In genomic region chr4:56465599-56466295, GRCh38 we compare ENCODE assay signal across 9 cellular contexts. TPM values are rescaled to one million over a fixed set of nuclear protein-coding genes. Genes with fewer than 3 reads are reported as not detected.
DNase-seq lines count a peak whose midpoint lies in the region; ATAC-seq, FAIRE-seq and TF ChIP-seq lines count a peak whose summit lies in the region.
"Had no signal": no experiment of that assay in that cellular context is flagged by ENCODE, and none has a peak within 500 bp of the region (broad histone marks: within the 10 kb centered on the region; RNA-seq: fewer than 3 reads in every experiment).

No MANE protein-coding gene starts in this region.

- H3K79me2 ChIP-seq in GM12878 (ENCODE audit: control insufficient read depth, insufficient read depth, low read length) = peaks cover 59% of the 10 kb centered on the region

- TF ChIP-seq POLR2A in GM12878 (IDR thresholded peaks at IDR 0.05; ENCODE audit: low read depth, low read length) = no peak

- SMC1A ChIA-PET in GM12878 (lab: Charles Lee; ENCODE audit: uncharacterized antibody, unreplicated experiment) = interaction anchor here (0.6 to 3.2 kb wide), 7 partner anchors 15 to 512 kb away, joined by 3 to 19 read pairs (median 3); no protein-coding TSS in a partner anchor

- TF ChIP-seq RAD21 in GM12878 (IDR thresholded peaks at IDR 0.05; ENCODE audit: insufficient read depth, low read depth, low read length) = no peak

- POLR2A ChIA-PET in GM12878 (lab: Charles Lee) = interaction anchor here (0.5 to 1.9 kb wide), 9 partner anchors 15 to 512 kb away, joined by 3 to 15 read pairs (median 4); partner anchors contain the start of genes AASDH, NOA1, PAICS and PPAT

- H3K4me1 ChIP-seq in BLaER1 (peaks cover 46% of the 10 kb centered on the region), GM12878 (ENCODE audit: control insufficient read depth, insufficient read depth, low read length) (peaks cover 7% of the 10 kb centered on the region; the same call in 1 of the 2 replicates), mucosa of rectum (ENCODE audit: control insufficient read depth in 2 of 2, insufficient read depth in 2 of 2, low read length in 2 of 2) (peaks cover 15 to 18% of the 10 kb centered on the region in 2 donors)

- H3K4me3 ChIP-seq in BLaER1 (peak overlapping the region; percentile 96), GM12878 (peak overlapping the region; percentile 89), mucosa of rectum (ENCODE audit: low read length in 2 of 2) (peak overlapping the region; percentile 93 to 99)
- H3K4me3 ChIP-seq in Jurkat, Clone E6-1 (ENCODE audit: low read length) = peak overlapping the region; percentile 97

- no TSS peak for BruUV-seq in GM12878 (replicated peaks; lab: Mats Ljungman, UMichigan)

- CTCF ChIA-PET in GM12878 (lab: Yijun Ruan, JAX) = interaction anchor here (1.2 to 1.6 kb wide), 5 partner anchors 20 to 518 kb away, joined by 3 to 7 read pairs (median 4); partner anchors contain the start of genes PAICS and PPAT

- H3K27ac ChIP-seq in BLaER1 (no peak overlapping the region), GM12878 (ENCODE audit: control insufficient read depth, insufficient read depth) (no peak overlapping the region; the same call in 1 of the 2 replicates), mucosa of rectum (ENCODE audit: low read depth in 2 of 2, low read length in 2 of 2) (no peak overlapping the region)

- peaks cover 61% of the 10 kb centered on the region for H4K20me1 ChIP-seq in BLaER1
- H4K20me1 ChIP-seq in GM12878 (ENCODE audit: control insufficient read depth, insufficient read depth) = no peaks in the 10 kb centered on the region

- H3K36me3 ChIP-seq in BLaER1 (peaks cover 35% of the 10 kb centered on the region), GM12878 (ENCODE audit: control insufficient read depth in 2 of 2, insufficient read depth in 2 of 2, low read length in 1 of 2) (peaks cover 0 to 6% of the 10 kb centered on the region in 2 experiments), mucosa of rectum (ENCODE audit: control insufficient read depth in 2 of 2, insufficient read depth in 2 of 2, low read length in 2 of 2) (peaks cover 7 to 11% of the 10 kb centered on the region in 2 donors)

- in situ Hi-C loops in GM12878 (cut with MboI) = no loop called here
- in situ Hi-C loops in KBM-7 (cut with MboI; ENCODE audit: low pct_unique_long_range_greater_than_20kb, low sequenced_read_pairs) = no loop called here

- H3K9ac ChIP-seq in BLaER1 = peak overlapping the region; percentile 92; the same call in 1 of the 2 replicates
- H3K9ac ChIP-seq in GM12878 (ENCODE audit: control insufficient read depth, insufficient read depth, low read length) = peak overlapping the region; percentile 79; the same call in 1 of the 2 replicates
- no peak overlapping the region for H3K9ac ChIP-seq in mucosa of rectum (ENCODE audit: low read depth in 1 of 2, low read length in 2 of 2)

- intact Hi-C loops in GM12878 (cut with micrococcal nuclease; ENCODE audit: unreplicated experiment) = loop anchor here (2.0 kb wide), 1 partner anchor 29 kb away; the partner anchor contains the start of gene PAICS

- H2AFZ ChIP-seq in GM12878 (ENCODE audit: control insufficient read depth, low read depth, low read length) = no peak overlapping the region

- TF ChIP-seq EP300 in GM12878 (IDR thresholded peaks at IDR 0.05; ENCODE audit: borderline replicate concordance in 1 of 2, control insufficient read depth in 1 of 2, low read depth in 2 of 2, low read length in 2 of 2) = no peak

- WGBS in GM12878 (ENCODE audit: insufficient coverage, insufficient replicate concordance, low lambda C conversion rate, missing lambda C conversion rate) = 80% methylated on average over 10 of the region's 10 CpGs

- RAD21 ChIA-PET in GM12878 (lab: Charles Lee; ENCODE audit: unreplicated experiment) = interaction anchor here (0.8 to 2.6 kb wide), 3 partner anchors 27 to 442 kb away, joined by 3 to 19 read pairs (median 8); partner anchors contain the start of genes PAICS, PPAT and REST

- TF ChIP-seq CTCF in GM12878 (IDR thresholded peaks at IDR 0.05 in 2 of 3, conservative IDR thresholded peaks at IDR 0.05 in 1 of 3; ENCODE audit: control insufficient read depth in 2 of 3, extremely low read depth in 1 of 3, insufficient read depth in 1 of 3, low read depth in 3 of 3, low read length in 3 of 3) (no peak), omental fat pad (IDR thresholded peaks at IDR 0.05) (no peak)

- no peaks in the 10 kb centered on the region for H3K27me3 ChIP-seq in BLaER1
- no peaks in the 10 kb centered on the region for H3K27me3 ChIP-seq in GM12878 (replicated peaks in 1 of 2; ENCODE audit: control insufficient read depth in 2 of 2, insufficient read depth in 2 of 2, low read length in 1 of 2)
- no peaks in the 10 kb centered on the region for H3K27me3 ChIP-seq in mucosa of rectum (ENCODE audit: control insufficient read depth in 2 of 2, insufficient read depth in 2 of 2, low read length in 2 of 2)

- H3K4me2 ChIP-seq in BLaER1 = peak overlapping the region; percentile 87
- peak overlapping the region; percentile 97 for H3K4me2 ChIP-seq in GM12878 (ENCODE audit: control insufficient read depth, insufficient read depth)

- ATAC-seq in GM12878 (no peak), omental fat pad (ENCODE audit: low FRiP score) (no peak)

- no peak for FAIRE-seq in GM12878 (lab: Jason Lieb, UNC)

- H3K9me3 ChIP-seq in BLaER1 (no peaks in the 10 kb centered on the region), GM12878 (replicated peaks; ENCODE audit: control insufficient read depth, insufficient read depth, low read length) (no peaks in the 10 kb centered on the region), mucosa of rectum (ENCODE audit: control insufficient read depth in 2 of 2, low read length in 2 of 2) (no peaks in the 10 kb centered on the region)

- DNase-seq in Jurkat, Clone E6-1 (ENCODE audit: low read depth, low spot score) = no peak
- DNase-seq in GM12878 (ENCODE audit: low read depth, low spot score) (no peak), KBM-7 (no peak), HT-29 (ENCODE audit: low spot score) (no peak), HuH-7 (ENCODE audit: low spot score) (no peak), omental fat pad (ENCODE audit: low spot score) (no peak)

RNA-seq across cellular contexts. Expression of gene SRP72, which starts 1.7 kb away (rescaled TPM):
- polyA plus RNA-seq in Jurkat, Clone E6-1 (2012; ENCODE audit: insufficient read depth, insufficient read length) = 221 TPM
- total RNA-seq in GM12878 (2013; cell fraction: nucleolus; rRNA removed) = 186 and 191 TPM in 2 replicates
- total RNA-seq in GM12878 (2014; rRNA removed) (66.4 and 74.4 TPM in 2 replicates), GM12878 (2014; rRNA removed; fragmentation: Illumina TruSeq; extraction: Trizol) (102 and 105 TPM in 2 replicates), GM12878 (2021) (122 and 130 TPM in 2 replicates), omental fat pad (10 to 100 TPM; 54.2 to 91.6 (median 63.6) TPM)
- polyA plus RNA-seq in GM12878 (2011; ENCODE audit: low read depth) = 55.5 TPM
- polyA plus RNA-seq in GM12878 (2011; rRNA removed) (94.6 and 140 TPM in 2 replicates), GM12878 (2014; fragmentation: Illumina TruSeq; extraction: Trizol) (168 and 192 TPM in 2 replicates), GM12878 (2014; fragmentation: Nextera tagmentation; extraction: Ambion mirVana) (100 to 1,000 TPM; 158 to 186 TPM), GM12878 (2014; rRNA removed) (61.6 and 68.7 TPM in 2 replicates), GM12878 (2016; fragmentation: Nextera tagmentation; extraction: Ambion mirVana) (100 to 1,000 TPM; 136 to 145 TPM)
- 39.7 and 46.5 TPM in 2 replicates for polyA plus RNA-seq in GM12878 (2011; cell fraction: cytosol; rRNA removed)
- 62.5 and 63.3 TPM in 2 replicates for polyA plus RNA-seq in GM12878 (2011; cell fraction: nucleus; rRNA removed)
- polyA plus RNA-seq in GM12878 (2012) = 77.8 and 86.8 TPM in 2 replicates
- polyA minus RNA-seq in GM12878 (2011; rRNA and poly(A)+ RNA removed) = 116 and 263 TPM in 2 replicates
- 48.1 and 65.0 TPM in 2 replicates for polyA minus RNA-seq in GM12878 (2011; cell fraction: cytosol; rRNA and poly(A)+ RNA removed)
- polyA minus RNA-seq in GM12878 (2011; cell fraction: nucleus; rRNA and poly(A)+ RNA removed) = 56.6 and 85.2 TPM in 2 replicates
- total RNA-seq in HT-29 (2014; rRNA removed; shearing (Covaris generic)) = 49.1 and 61.6 TPM in 2 replicates

RNA-seq across cellular contexts. Expression of gene PAICS, which starts 29.7 kb away (rescaled TPM):
- polyA plus RNA-seq in Jurkat, Clone E6-1 (2012; ENCODE audit: insufficient read depth, insufficient read length) = 320 TPM
- total RNA-seq in GM12878 (2013; cell fraction: nucleolus; rRNA removed) = 92.7 and 97.6 TPM in 2 replicates
- total RNA-seq in GM12878 (2014; rRNA removed) (109 and 120 TPM in 2 replicates), GM12878 (2014; rRNA removed; fragmentation: Illumina TruSeq; extraction: Trizol) (175 and 181 TPM in 2 replicates), GM12878 (2021) (248 and 251 TPM in 2 replicates), omental fat pad (10 to 100 TPM; 23.2 to 59.1 (median 29.0) TPM)
- 94.6 TPM for polyA plus RNA-seq in GM12878 (2011; ENCODE audit: low read depth)
- polyA plus RNA-seq in GM12878 (2011; rRNA removed) (350 and 490 TPM in 2 replicates), GM12878 (2014; fragmentation: Illumina TruSeq; extraction: Trizol) (295 and 365 TPM in 2 replicates), GM12878 (2014; fragmentation: Nextera tagmentation; extraction: Ambion mirVana) (100 to 1,000 TPM; 224 to 251 TPM), GM12878 (2014; rRNA removed) (158 and 201 TPM in 2 replicates), GM12878 (2016; fragmentation: Nextera tagmentation; extraction: Ambion mirVana) (100 to 1,000 TPM; 314 to 315 TPM)
- 177 and 211 TPM in 2 replicates for polyA plus RNA-seq in GM12878 (2011; cell fraction: cytosol; rRNA removed)
- polyA plus RNA-seq in GM12878 (2011; cell fraction: nucleus; rRNA removed) = 114 and 132 TPM in 2 replicates
- 101 and 150 TPM in 2 replicates for polyA plus RNA-seq in GM12878 (2012)
- polyA minus RNA-seq in GM12878 (2011; rRNA and poly(A)+ RNA removed) = 127 and 145 TPM in 2 replicates
- polyA minus RNA-seq in GM12878 (2011; cell fraction: cytosol; rRNA and poly(A)+ RNA removed) = 46.0 and 61.2 TPM in 2 replicates
- 47.6 and 73.3 TPM in 2 replicates for polyA minus RNA-seq in GM12878 (2011; cell fraction: nucleus; rRNA and poly(A)+ RNA removed)
- 68.2 and 71.0 TPM in 2 replicates for total RNA-seq in HT-29 (2014; rRNA removed; shearing (Covaris generic))

RNA-seq across cellular contexts. Expression of gene PPAT, which starts 30.3 kb away (rescaled TPM):
- polyA plus RNA-seq in Jurkat, Clone E6-1 (2012; ENCODE audit: insufficient read depth, insufficient read length) = 31.2 TPM
- 23.5 and 24.9 TPM in 2 replicates for total RNA-seq in GM12878 (2013; cell fraction: nucleolus; rRNA removed)
- total RNA-seq in GM12878 (2014; rRNA removed) = 37.3 and 41.7 TPM in 2 replicates
- 39.0 and 40.9 TPM in 2 replicates for total RNA-seq in GM12878 (2014; rRNA removed; fragmentation: Illumina TruSeq; extraction: Trizol)
- total RNA-seq in GM12878 (2021) = 44.1 and 51.2 TPM in 2 replicates
- polyA plus RNA-seq in GM12878 (2011; ENCODE audit: low read depth) = 13.3 TPM
- polyA plus RNA-seq in GM12878 (2011; rRNA removed) = 31.4 and 41.0 TPM in 2 replicates
- polyA plus RNA-seq in GM12878 (2011; cell fraction: cytosol; rRNA removed) = 9.4 and 11.5 TPM in 2 replicates
- polyA plus RNA-seq in GM12878 (2011; cell fraction: nucleus; rRNA removed) = 14.7 and 17.2 TPM in 2 replicates
- polyA plus RNA-seq in GM12878 (2012) = 15.8 and 19.5 TPM in 2 replicates
- polyA plus RNA-seq in GM12878 (2014; fragmentation: Illumina TruSeq; extraction: Trizol) = 38.7 and 39.9 TPM in 2 replicates
- polyA plus RNA-seq in GM12878 (2014; fragmentation: Nextera tagmentation; extraction: Ambion mirVana) = 10 to 100 TPM; 24.9 to 32.6 TPM
- 27.0 and 27.3 TPM in 2 replicates for polyA plus RNA-seq in GM12878 (2014; rRNA removed)
- 10 to 100 TPM; 47.4 to 50.7 TPM for polyA plus RNA-seq in GM12878 (2016; fragmentation: Nextera tagmentation; extraction: Ambion mirVana)
- polyA minus RNA-seq in GM12878 (2011; rRNA and poly(A)+ RNA removed) = 12.7 and 26.1 TPM in 2 replicates
- polyA minus RNA-seq in GM12878 (2011; cell fraction: cytosol; rRNA and poly(A)+ RNA removed) = 12.6 and 13.1 TPM in 2 replicates
- polyA minus RNA-seq in GM12878 (2011; cell fraction: nucleus; rRNA and poly(A)+ RNA removed) = 7.1 and 12.3 TPM in 2 replicates
- 20.2 and 32.4 TPM in 2 replicates for total RNA-seq in HT-29 (2014; rRNA removed; shearing (Covaris generic))
- total RNA-seq in omental fat pad = 10 to 100 TPM in 1 of 4 donors, 1 to 10 TPM in 3; 2.8 to 22.1 (median 5.5) TPM

RNA-seq across cellular contexts. Expression of gene ARL9, which starts 39.8 kb away (rescaled TPM):
- not detected for polyA plus RNA-seq in Jurkat, Clone E6-1 (2012; ENCODE audit: insufficient read depth, insufficient read length)
- total RNA-seq in GM12878 (2013; cell fraction: nucleolus; rRNA removed) = not detected in 2 replicates
- total RNA-seq in GM12878 (2014; rRNA removed) (not detected in 2 replicates), GM12878 (2014; rRNA removed; fragmentation: Illumina TruSeq; extraction: Trizol) (not detected in 2 replicates), GM12878 (2021) (not detected in 2 replicates), omental fat pad (under 1 TPM in 2 of 4 donors, not detected in 2; 0.12 to 0.19 TPM)
- not detected for polyA plus RNA-seq in GM12878 (2011; ENCODE audit: low read depth)
- polyA plus RNA-seq in GM12878 (2011; rRNA removed) (not detected in 2 replicates), GM12878 (2014; fragmentation: Illumina TruSeq; extraction: Trizol) (not detected in 2 replicates), GM12878 (2014; fragmentation: Nextera tagmentation; extraction: Ambion mirVana) (not detected), GM12878 (2014; rRNA removed) (not detected in 2 replicates), GM12878 (2016; fragmentation: Nextera tagmentation; extraction: Ambion mirVana) (not detected)
- 0.03 TPM in 1 of 2 replicates, not detected in the other for polyA plus RNA-seq in GM12878 (2011; cell fraction: cytosol; rRNA removed)
- polyA plus RNA-seq in GM12878 (2011; cell fraction: nucleus; rRNA removed) = not detected in 2 replicates
- not detected in 2 replicates for polyA plus RNA-seq in GM12878 (2012)
- polyA minus RNA-seq in GM12878 (2011; rRNA and poly(A)+ RNA removed) = 0.15 TPM in 1 of 2 replicates, not detected in the other
- polyA minus RNA-seq in GM12878 (2011; cell fraction: cytosol; rRNA and poly(A)+ RNA removed) = not detected in 2 replicates
- polyA minus RNA-seq in GM12878 (2011; cell fraction: nucleus; rRNA and poly(A)+ RNA removed) = not detected in 2 replicates
- total RNA-seq in HT-29 (2014; rRNA removed; shearing (Covaris generic)) = 0.79 TPM in 1 of 2 replicates, not detected in the other
- total RNA-seq: subcutaneous adipose tissue had no signal

Comparison
In these comparisons a context has a peak if more than half of its experiments do, and no peak if none do; other contexts are left out.
1. H3K9ac ChIP-seq: peak in BLaER1 (single experiment) and GM12878 (single experiment); none in mucosa of rectum (0 of 2).
2. Peak in every context shown above with its lines, with median percentiles within 50 percentile points of each other: H3K4me3 ChIP-seq.